24 cellular contexts compared by ENCODE assay signal in the genomic region with DNA sequence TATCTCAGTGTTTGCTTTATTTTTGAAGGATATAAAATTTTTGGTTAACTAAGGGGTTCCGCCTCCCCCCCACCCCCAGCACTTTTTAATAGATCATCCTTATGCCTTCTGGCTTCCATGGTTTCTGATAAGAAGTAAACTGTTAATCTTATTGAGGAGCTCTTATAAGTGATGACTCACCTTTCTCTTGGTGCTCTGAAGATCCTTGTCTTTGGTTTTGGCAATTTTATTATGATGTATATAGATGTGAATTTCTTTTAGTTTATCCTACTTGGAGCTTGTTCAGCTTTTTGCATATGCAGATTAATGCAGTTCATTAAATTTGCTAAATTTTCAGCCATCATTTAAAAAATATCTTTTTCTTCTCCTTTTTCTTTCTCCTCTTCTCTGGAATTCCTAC.
"Had no signal": no experiment of that assay in that cellular context is flagged by ENCODE, and none has a peak within 500 bp of the region (broad histone marks: within the 10 kb centered on the region; RNA-seq: fewer than 3 reads in every experiment).

No MANE protein-coding gene starts in this region.

- H3K36me3 Mint-ChIP-seq: memory B cell; natural killer cell; stimulated activated memory B cell treated with anti-CD40 and anti-IgM and Interleukin-4, amounts not matched to agents 10 μg/mL and 1 μg/mL and 100 μg/mL, for 72 hours; type B pancreatic cell had no signal

- H3K4me2 ChIP-seq: hepatocyte had no signal

- H3K4me1 Mint-ChIP-seq: memory B cell; stimulated activated memory B cell treated with anti-CD40 and anti-IgM and Interleukin-4, amounts not matched to agents 10 μg/mL and 1 μg/mL and 100 μg/mL, for 72 hours had no signal

- ATAC-seq: foreskin keratinocyte; gastroesophageal sphincter; heart left ventricle; left lobe of liver; natural killer cell; psoas muscle; right cardiac atrium; stimulated activated memory B cell treated with anti-CD40 and anti-IgM and Interleukin-4, amounts not matched to agents 10 μg/mL and 1 μg/mL and 100 μg/mL, for 72 hours; stimulated activated naive CD8-positive, alpha-beta T cell treated with anti-CD3 and anti-CD28 coated beads, Interleukin-15, Interleukin-2, amounts not matched to agents 100 U/mL and 50 U/mL, for 24 hours had no signal

- DNase-seq: cortex of kidney; foreskin keratinocyte; heart left ventricle; kidney; natural killer cell; occipital lobe; ovary; posterior cingulate gyrus; psoas muscle; right cardiac atrium; sigmoid colon; stimulated activated CD4-positive, alpha-beta T cell treated with anti-CD3 and anti-CD28 coated beads, Interleukin-2, amount 100 ng/mL, for 24 hours; stimulated activated CD4-positive, alpha-beta T cell treated with anti-CD3 and anti-CD28 coated beads, Interleukin-4, amount 100 ng/mL, for 24 hours; stimulated activated naive CD8-positive, alpha-beta T cell treated with anti-CD3 and anti-CD28 coated beads, Interleukin-15, Interleukin-2, amounts not matched to agents 100 U/mL and 50 U/mL, for 24 hours; substantia nigra; testis; tibial artery had no signal

- H3K27ac ChIP-seq: foreskin keratinocyte, gastroesophageal sphincter, heart left ventricle, hepatocyte, ovary, psoas muscle, sigmoid colon, testis, tibial artery had no signal

- H3K27ac Mint-ChIP-seq: memory B cell; natural killer cell; stimulated activated memory B cell treated with anti-CD40 and anti-IgM and Interleukin-4, amounts not matched to agents 10 μg/mL and 1 μg/mL and 100 μg/mL, for 72 hours; type B pancreatic cell had no signal

- H3K4me3 ChIP-seq: gastroesophageal sphincter, heart left ventricle, hepatocyte, lung, ovary, psoas muscle, sigmoid colon, testis, tibial artery had no signal

- H3K9me3 Mint-ChIP-seq: natural killer cell, type B pancreatic cell had no signal

- FAIRE-seq: kidney had no signal

- H3K27me3 ChIP-seq: foreskin keratinocyte, gastroesophageal sphincter, heart left ventricle, hepatocyte, ovary, sigmoid colon, testis, tibial artery had no signal

- H3K9me3 ChIP-seq: gastroesophageal sphincter, heart left ventricle, ovary, psoas muscle, sigmoid colon, testis, tibial artery had no signal

- H3K4me3 Mint-ChIP-seq: memory B cell; natural killer cell; stimulated activated memory B cell treated with anti-CD40 and anti-IgM and Interleukin-4, amounts not matched to agents 10 μg/mL and 1 μg/mL and 100 μg/mL, for 72 hours; type B pancreatic cell had no signal

- H3K4me1 ChIP-seq: psoas muscle, testis had no signal

- H3K27me3 Mint-ChIP-seq: memory B cell; stimulated activated memory B cell treated with anti-CD40 and anti-IgM and Interleukin-4, amounts not matched to agents 10 μg/mL and 1 μg/mL and 100 μg/mL, for 72 hours had no signal

- H3K36me3 ChIP-seq: gastroesophageal sphincter, heart left ventricle, ovary, sigmoid colon, tibial artery had no signal
